In genomic region chr6:15386110-15386755, GRCh38 we compare ENCODE assay signal across 1 cellular context.
TF ChIP-seq lines count a peak whose summit lies in the region.

No MANE protein-coding gene starts in this region.

TF ChIP-seq in IMR-90, 13 proteins besides CTCF, POLR2A, EP300 and RAD21 (continued from another document):
- TF ChIP-seq ELK1 (IDR thresholded peaks at IDR 0.05; ENCODE audit: borderline replicate concordance, low read depth, low read length): no peak
- no peak for TF ChIP-seq CHD1 (IDR thresholded peaks at IDR 0.05; ENCODE audit: low read depth, low read length)
- no peak for TF ChIP-seq MXI1 (IDR thresholded peaks at IDR 0.05; ENCODE audit: borderline replicate concordance, low read depth, low read length)
